ENCODE assay signal across 26 cellular contexts in the genomic region with DNA sequence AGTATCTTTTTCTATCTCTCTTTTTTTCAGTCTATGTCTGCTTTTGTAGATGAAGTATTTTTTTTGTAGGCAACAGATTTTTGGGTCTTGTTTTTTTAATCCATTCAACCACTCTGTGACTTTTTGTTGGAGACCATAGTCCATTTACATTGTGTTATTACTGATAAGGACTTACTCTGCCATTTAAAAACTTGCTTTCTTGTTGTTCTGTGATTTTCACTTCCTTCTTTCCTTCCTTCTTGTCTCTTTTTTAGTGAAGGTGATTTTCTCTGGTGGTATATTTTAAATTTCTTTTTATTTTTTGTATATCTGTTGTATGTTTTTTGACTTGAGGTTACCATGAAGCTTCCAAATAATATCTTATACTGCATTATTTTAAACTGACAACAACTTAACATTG.
"Had no signal": no experiment of that assay in that cellular context is flagged by ENCODE, and none has a peak within 500 bp of the region (broad histone marks: within the 10 kb centered on the region; RNA-seq: fewer than 3 reads in every experiment).

No MANE protein-coding gene starts in this region.

- DNase-seq: dorsolateral prefrontal cortex; effector CD4-positive, alpha-beta T cell; hypothalamus; immature natural killer cell; islet precursor cell; kidney glomerular epithelial cell; left ventricle myocardium superior; mesenchymal stem cell; mucosa of descending colon; naive B cell; pancreas; right lobe of liver; stimulated activated CD4-positive, alpha-beta T cell treated with anti-CD3 and anti-CD28 coated beads, Interleukin-12 subunit alpha, Interleukin-12 subunit beta, amount 100 ng/mL, for 4 hours; stimulated activated CD4-positive, alpha-beta T cell treated with anti-CD3 and anti-CD28 coated beads, Interleukin-1b, Interleukin-23, amount 100 ng/mL, for 48 hours; stimulated activated CD4-positive, alpha-beta T cell treated with anti-CD3 and anti-CD28 coated beads, Interleukin-4, amount 100 ng/mL, for 1 hour; stimulated activated CD8-positive, alpha-beta memory T cell treated with anti-CD3 and anti-CD28 coated beads, Interleukin-4, amount 100 ng/mL, for 48 hours; stimulated activated naive CD4-positive, alpha-beta T cell treated with Interleukin-2 at 50 U/mL for 16 hours; stomach; thyroid gland; trophoblast cell had no signal

- H3K27ac Mint-ChIP-seq: mesothelial cell of epicardium; natural killer cell treated with Interleukin-12 subunit alpha and Interleukin-12 subunit beta and Interleukin-15 and Interleukin-18, amount 100 ng/mL, for 72 hours had no signal

- H3K4me3 Mint-ChIP-seq: immature natural killer cell; mesothelial cell of epicardium; natural killer cell treated with Interleukin-12 subunit alpha and Interleukin-12 subunit beta and Interleukin-15 and Interleukin-18, amount 100 ng/mL, for 72 hours; neural crest cell had no signal

- H3K27me3 Mint-ChIP-seq: naive B cell; natural killer cell treated with Interleukin-12 subunit alpha and Interleukin-12 subunit beta and Interleukin-15 and Interleukin-18, amount 100 ng/mL, for 72 hours had no signal

- H3K9me3 Mint-ChIP-seq: immature natural killer cell had no signal

- H3K4me3 ChIP-seq: dorsolateral prefrontal cortex, lung, mucosa of descending colon, pancreas, right lobe of liver, smooth muscle cell, stomach, thyroid gland, vagina had no signal

- ATAC-seq: left ventricle myocardium superior; mucosa of descending colon; natural killer cell treated with Interleukin-12 subunit alpha and Interleukin-12 subunit beta and Interleukin-15 and Interleukin-18, amount 100 ng/mL, for 72 hours; pancreas; right lobe of liver had no signal

- H3K4me1 Mint-ChIP-seq: immature natural killer cell, mesothelial cell of epicardium, neural crest cell had no signal
